8 cellular contexts compared by ENCODE assay signal in the genomic region with DNA sequence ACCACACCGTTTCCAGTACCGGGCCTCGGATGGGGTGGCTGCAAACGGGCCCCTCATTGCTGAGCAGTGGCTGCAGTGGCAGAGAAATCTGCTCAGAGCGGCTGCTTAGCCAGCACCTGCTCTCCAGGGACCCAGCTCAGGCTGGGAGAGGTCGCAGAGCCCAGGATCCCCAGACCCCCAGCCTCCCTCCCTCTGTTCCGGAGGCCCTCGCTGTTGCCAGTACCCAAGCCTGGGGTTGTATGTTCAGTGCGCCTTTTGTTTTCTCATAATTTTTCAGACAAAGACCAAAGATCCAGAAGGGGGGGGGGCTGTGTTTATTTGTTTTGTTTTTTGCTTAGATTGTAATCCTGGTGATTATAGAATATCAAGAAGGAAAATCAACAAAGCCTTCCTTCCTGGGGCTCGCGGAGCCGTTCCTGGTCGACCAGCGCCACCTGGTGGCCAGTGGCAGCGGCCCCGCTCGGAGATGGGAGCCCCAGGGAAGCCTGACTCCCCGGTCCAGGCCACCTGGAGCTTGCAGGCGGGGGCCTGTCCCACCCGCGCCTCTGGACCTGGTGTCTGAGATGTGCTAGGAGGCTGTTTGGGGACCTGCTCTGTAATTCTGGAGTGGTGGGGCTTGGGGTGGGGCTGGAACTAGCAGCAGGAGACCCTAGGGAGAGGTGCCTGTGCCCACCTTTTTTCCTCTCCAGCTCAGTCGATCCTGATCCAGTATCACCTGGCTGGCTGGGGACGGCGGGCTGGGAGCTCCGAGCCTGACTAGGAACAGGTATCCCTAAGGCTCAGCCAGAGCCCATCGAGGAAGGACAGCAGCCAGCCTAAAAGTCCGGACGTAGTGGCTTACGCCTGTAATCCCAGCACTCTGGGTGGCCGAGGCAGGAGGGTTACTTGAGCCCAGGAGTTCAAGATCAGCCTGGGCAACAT.
DNase-seq lines count a peak whose midpoint lies in the region; ATAC-seq, FAIRE-seq and TF ChIP-seq lines count a peak whose summit lies in the region.

No MANE protein-coding gene starts in this region.

- H3K9me3 ChIP-seq in OCI-LY1 (ENCODE audit: low read length) (no peaks in the 10 kb centered on the region), esophagus squamous epithelium (no peaks in the 10 kb centered on the region)

- TF ChIP-seq POLR2A in esophagus squamous epithelium (IDR thresholded peaks at IDR 0.05), result no peak

- H3K27me3 ChIP-seq in OCI-LY1 (ENCODE audit: insufficient read depth, low read length), result peaks cover 5% of the 10 kb centered on the region; the same call in 1 of the 2 replicates
- peaks cover 0 to 54% (median 0%) of the 10 kb centered on the region in 4 donors for H3K27me3 ChIP-seq in esophagus squamous epithelium

- H3K4me1 ChIP-seq in OCI-LY1 (ENCODE audit: insufficient read depth, low read length, severe bottlenecking), result no peaks in the 10 kb centered on the region
- H3K4me1 ChIP-seq in esophagus squamous epithelium, result peaks cover 0 to 30% (median 8%) of the 10 kb centered on the region in 3 donors

- no peak overlapping the region for H3K4me3 Mint-ChIP-seq in neural crest cell

- H3K36me3 ChIP-seq in OCI-LY1 (ENCODE audit: insufficient read depth, low read length) (no peaks in the 10 kb centered on the region), esophagus squamous epithelium (no peaks in the 10 kb centered on the region)

- no peaks in the 10 kb centered on the region for H3F3A ChIP-seq in OCI-LY1 (ENCODE audit: insufficient read depth, low read length)

- H3K27me3 Mint-ChIP-seq in neural crest cell (ENCODE audit: low read depth), result peaks cover 10% of the 10 kb centered on the region

- no peak overlapping the region for H2AFZ ChIP-seq in OCI-LY1 (ENCODE audit: low read length)

- no peaks in the 10 kb centered on the region for H4K20me1 ChIP-seq in OCI-LY1 (ENCODE audit: insufficient read depth, low read length)

- no peak overlapping the region for H3K4me2 ChIP-seq in OCI-LY1 (ENCODE audit: low read length)

- no peak overlapping the region for H3K9ac ChIP-seq in OCI-LY1 (ENCODE audit: low read length)

- no peak overlapping the region for H3K27ac Mint-ChIP-seq in neural crest cell (ENCODE audit: unreplicated experiment)

- no peak for DNase-seq in AG09319 (ENCODE audit: extremely low read depth, low read depth)
- peak; percentile 90 for DNase-seq in GM19239 (ENCODE audit: insufficient read length, low spot score)
- DNase-seq in activated T-cell treated with anti-CD3 and anti-CD28 coated beads for 48 hours (ENCODE audit: low read depth), result peak; percentile 65
- no peak for DNase-seq in esophagus squamous epithelium (lab: John Stamatoyannopoulos, UW)
- DNase-seq in neural crest cell (ENCODE audit: low read depth, low spot score), result peak; percentile 85
- peak in 43 of 49 donors; percentile 2 to 82 (median 38) for DNase-seq in substantia nigra (lab: John Stamatoyannopoulos, UW)

- H3K9me2 ChIP-seq in OCI-LY1 (ENCODE audit: low read depth, low read length), result no peaks in the 10 kb centered on the region

- intact Hi-C loops in esophagus squamous epithelium (cut with DNase I), result loop anchor here (10.0 kb wide), 1 partner anchor 602 kb away; no protein-coding TSS in a partner anchor

- ATAC-seq in GM18909 (IDR thresholded peaks at IDR 0.05; ENCODE audit: poor library complexity, unreplicated experiment), result no peak

- peaks cover 7% of the 10 kb centered on the region for H3K4me1 Mint-ChIP-seq in neural crest cell

- H3K79me2 ChIP-seq in OCI-LY1 (ENCODE audit: insufficient read depth, low read length), result no peaks in the 10 kb centered on the region

- H3K4me3 ChIP-seq in OCI-LY1 (ENCODE audit: low read depth, low read length, poor library complexity, severe bottlenecking) (no peak overlapping the region), esophagus squamous epithelium (no peak overlapping the region)

- no peaks in the 10 kb centered on the region for H3K36me3 Mint-ChIP-seq in neural crest cell (ENCODE audit: low read depth)

- 41 to 77% methylated on average over 16 to 20 of the region's 30 CpGs for WGBS in esophagus squamous epithelium, 2 donors

- peak; percentile 69 for FAIRE-seq in GM19239 (lab: Jason Lieb, UNC)

- H3K27ac ChIP-seq in OCI-LY1 (ENCODE audit: low read depth, low read length, poor library complexity, severe bottlenecking) (no peak overlapping the region), esophagus squamous epithelium (peak overlapping the region in 1 of 4 donors; percentile 79), substantia nigra (ENCODE audit: low read depth, low read length, poor library complexity, severe bottlenecking) (no peak overlapping the region)

- TF ChIP-seq CTCF in AG09319 (IDR thresholded peaks at IDR 0.05; ENCODE audit: low read depth, low read length), result peak; percentile 87
- TF ChIP-seq CTCF in OCI-LY1 (IDR thresholded peaks at IDR 0.05; ENCODE audit: low read length), result peak; percentile 94
- TF ChIP-seq CTCF in esophagus squamous epithelium (IDR thresholded peaks at IDR 0.05), result peak; percentile 78 to 96 (median 91)
- TF ChIP-seq CTCF in neural crest cell (conservative IDR thresholded peaks at IDR 0.05), result peak; percentile 96

- H3K9me3 Mint-ChIP-seq in neural crest cell, result no peaks in the 10 kb centered on the region

Comparison
In these comparisons a context has a peak if more than half of its experiments do, and no peak if none do; other contexts are left out.
1. DNase-seq: peak in GM19239 (single experiment), activated T-cell treated with anti-CD3 and anti-CD28 coated beads for 48 hours (single experiment), neural crest cell (single experiment) and substantia nigra (43 of 49); none in AG09319 (single experiment) and esophagus squamous epithelium (single experiment).
2. Peak in every context shown above with its lines, with median percentiles within 50 percentile points of each other: CTCF ChIP-seq.